In genomic region chr15:71387825-71388224, GRCh38 we compare ENCODE assay signal across 1 cellular context.
TF ChIP-seq lines count a peak whose summit lies in the region.

No MANE protein-coding gene starts in this region.

TF ChIP-seq in GM23338, 12 proteins besides CTCF, POLR2A, EP300 and RAD21 (continued from another document):
- TF ChIP-seq ZNF462 (CRISPR knock-in tag; IDR thresholded peaks at IDR 0.05): no peak
